8 cellular contexts compared by ENCODE assay signal in the genomic region with DNA sequence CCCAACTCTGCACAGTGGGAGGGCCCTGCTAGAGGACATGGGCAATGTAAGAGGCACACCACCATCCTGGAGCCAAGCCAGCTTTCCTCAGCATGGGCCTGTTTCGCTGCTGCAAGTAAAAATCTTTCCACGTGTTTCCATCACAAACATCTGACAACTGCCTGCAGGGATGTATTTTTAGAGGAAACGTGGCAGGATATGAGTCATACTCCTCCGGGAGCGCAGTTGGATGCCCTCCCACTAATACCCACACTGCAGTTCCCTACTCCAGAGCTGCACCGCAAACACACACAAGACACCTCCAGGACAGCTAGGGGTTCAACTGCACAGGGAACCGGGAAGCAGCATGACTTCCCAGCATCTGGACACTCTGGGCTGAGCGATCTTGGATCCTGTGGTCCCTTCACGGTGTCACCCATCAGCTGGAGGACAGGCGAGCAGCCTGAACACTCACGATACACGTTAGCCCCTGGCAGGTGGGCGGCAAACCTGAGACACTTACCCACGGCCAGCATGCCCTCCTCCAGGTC. TPM values are rescaled to one million over a fixed set of nuclear protein-coding genes. Genes with fewer than 3 reads are reported as not detected.
DNase-seq lines count a peak whose midpoint lies in the region; ATAC-seq and TF ChIP-seq lines count a peak whose summit lies in the region.

No MANE protein-coding gene starts in this region.

- no TSS peak for BruUV-seq in PC-9 (replicated peaks; lab: Mats Ljungman, UMichigan)

- DNase-seq in GM04503 (ENCODE audit: low read depth) (peak; percentile 92), PC-9 (peak; percentile 81 to 94), medulla oblongata (ENCODE audit: extremely low spot score) (peak; percentile 33), ureter (ENCODE audit: low spot score) (peak; percentile 84), germinal center (ENCODE audit: low spot score) (no peak)

- TF ChIP-seq CTCF in PC-9 (conservative IDR thresholded peaks at IDR 0.05) = no peak

- peaks cover 42% of the 10 kb centered on the region for H3F3A ChIP-seq in PC-9 (ENCODE audit: insufficient read depth, low read depth)

- H3K36me3 ChIP-seq in PC-9 (ENCODE audit: low read depth) = peaks cover 68% of the 10 kb centered on the region

- H3K27ac ChIP-seq in PC-9 (peak overlapping the region; percentile 32), cingulate gyrus (ENCODE audit: low read depth, low read length) (peak overlapping the region; percentile 83)

- H3K4me3 ChIP-seq in PC-9 = no peak overlapping the region

- CTCF ChIA-PET in PC-9 (lab: Charles Lee) = interaction anchor here (0.9 to 1.2 kb wide), 2 partner anchors 49 to 64 kb away, joined by 5 to 6 read pairs; no protein-coding TSS in a partner anchor

- H3K4me2 ChIP-seq in PC-9 = peak overlapping the region; percentile 41

- no peaks in the 10 kb centered on the region for H3K27me3 ChIP-seq in PC-9 (ENCODE audit: insufficient read depth, low read depth)

- no peaks in the 10 kb centered on the region for H4K20me1 ChIP-seq in PC-9 (ENCODE audit: insufficient read depth)

- H2AFZ ChIP-seq in PC-9 = no peak overlapping the region

- H3K9me2 ChIP-seq in PC-9 (ENCODE audit: insufficient read depth) = no peaks in the 10 kb centered on the region

- peaks cover 55% of the 10 kb centered on the region for H3K4me1 ChIP-seq in PC-9 (replicated peaks; ENCODE audit: insufficient read depth)

- ATAC-seq in GM19397 (IDR thresholded peaks at IDR 0.05; ENCODE audit: unreplicated experiment) (no peak), GM19351 (IDR thresholded peaks at IDR 0.05; ENCODE audit: unreplicated experiment) (no peak)

- intact Hi-C loops in PC-9 (cut with micrococcal nuclease; ENCODE audit: unreplicated experiment) = loop anchor here (1.0 kb wide), 1 partner anchor 49 kb away; no protein-coding TSS in a partner anchor

- POLR2A ChIA-PET in PC-9 (lab: Charles Lee; ENCODE audit: unreplicated experiment) = interaction anchor here (0.6 to 1.0 kb wide), 2 partner anchors 44 to 255 kb away, joined by 4 to 9 read pairs; no protein-coding TSS in a partner anchor

- peaks cover 50% of the 10 kb centered on the region for H3K79me2 ChIP-seq in PC-9 (ENCODE audit: low read depth)

- no peaks in the 10 kb centered on the region for H3K9me3 ChIP-seq in PC-9 (ENCODE audit: insufficient read depth, low read depth)

RNA-seq across cellular contexts. Expression of gene PLAC9, which starts 26.1 kb away (rescaled TPM):
- total RNA-seq in PC-9 (2021) (2.1 TPM in 1 of 2 replicates, not detected in the other), ureter (44.2 TPM)

RNA-seq across cellular contexts. Expression of gene ANXA11, which starts 46.7 kb away (rescaled TPM):
- 287 and 318 TPM in 2 replicates for total RNA-seq in PC-9 (2021)
- 372 TPM for total RNA-seq in ureter

Comparison
In these comparisons a context has a peak if more than half of its experiments do, and no peak if none do; other contexts are left out.
1. RNA of gene PLAC9, which starts 26.1 kb away (total RNA-seq): 44.2 TPM in ureter (single experiment); 2.1 TPM in PC-9; every median in the first group is over 10 times any median in the second.